8 cellular contexts compared by ENCODE assay signal in genomic region chr21:13980115-13980662, GRCh38.
DNase-seq lines count a peak whose midpoint lies in the region; ATAC-seq lines count a peak whose summit lies in the region.
"Not testable (repeated sequence)": the region's sequence is repeated elsewhere in the genome, so short reads cannot be mapped to it uniquely, and the experiment has no call there.

No MANE protein-coding gene starts in this region.

- peak overlapping the region; percentile 61 for H3K4me3 Mint-ChIP-seq in activated CD8-positive, alpha-beta memory T cell treated with anti-CD3 and anti-CD28 coated beads, Interleukin-2, amount 10 ng/mL, durations not matched to agents 7 days and 5 days

- peak; percentile 7 for DNase-seq in DMS 273 treated with DMSO at 0.1 percent for 48 hours (lab: John Stamatoyannopoulos, UW)
- peak; percentile 65 for DNase-seq in NCI-H526 treated with DMSO at 0.1 percent for 48 hours (lab: John Stamatoyannopoulos, UW)
- DNase-seq in activated CD8-positive, alpha-beta memory T cell treated with anti-CD3 and anti-CD28 coated beads, Interleukin-2, amount 10 ng/mL, durations not matched to agents 7 days and 5 days, result peak; percentile 78
- peak in 2 of 3 donors; percentile 32 to 53 for DNase-seq in effector memory CD4-positive, alpha-beta T cell
- peak; percentile 44 for DNase-seq in stimulated activated CD8-positive, alpha-beta memory T cell treated with anti-CD3 and anti-CD28 coated beads, Interleukin-4, amount 100 ng/mL, for 24 hours (ENCODE audit: low read depth)

- H3K27ac Mint-ChIP-seq in activated CD8-positive, alpha-beta memory T cell treated with anti-CD3 and anti-CD28 coated beads, Interleukin-2, amount 10 ng/mL, durations not matched to agents 7 days and 5 days, result peak overlapping the region; percentile 38

- H3K27me3 ChIP-seq in effector memory CD4-positive, alpha-beta T cell (replicated peaks; ENCODE audit: control insufficient read depth, insufficient read depth, low read length, poor library complexity, severe bottlenecking); mononuclear cell (ENCODE audit: insufficient read depth, low read length): not testable (repeated sequence)

- H3K4me3 ChIP-seq in effector memory CD4-positive, alpha-beta T cell (ENCODE audit: insufficient read depth, low read depth, low read length, poor library complexity, severe bottlenecking), result peak overlapping the region; percentile 32
- H3K4me3 ChIP-seq in mononuclear cell (ENCODE audit: low read length), result peak overlapping the region; percentile 23

- H3K9me3 ChIP-seq in effector memory CD4-positive, alpha-beta T cell (ENCODE audit: control insufficient read depth, low read length); mononuclear cell (ENCODE audit: low read depth, low read length): not testable (repeated sequence)

- ATAC-seq in GM21367 (IDR thresholded peaks at IDR 0.05; ENCODE audit: unreplicated experiment), result peak; percentile 97
- peak; percentile 85 for ATAC-seq in HG03442 (IDR thresholded peaks at IDR 0.05; ENCODE audit: unreplicated experiment)
- ATAC-seq in activated CD8-positive, alpha-beta memory T cell treated with anti-CD3 and anti-CD28 coated beads, Interleukin-2, amount 10 ng/mL, durations not matched to agents 7 days and 5 days, result peak; percentile 96

- CTCF ChIA-PET in activated CD8-positive, alpha-beta memory T cell treated with anti-CD3 and anti-CD28 coated beads, Interleukin-2, amount 10 ng/mL, durations not matched to agents 7 days and 5 days (lab: Charles Lee), result not testable (repeated sequence)

- H3K27me3 Mint-ChIP-seq in activated CD8-positive, alpha-beta memory T cell treated with anti-CD3 and anti-CD28 coated beads, Interleukin-2, amount 10 ng/mL, durations not matched to agents 7 days and 5 days, result not testable (repeated sequence)

- not testable (repeated sequence) for H3K9me3 Mint-ChIP-seq in activated CD8-positive, alpha-beta memory T cell treated with anti-CD3 and anti-CD28 coated beads, Interleukin-2, amount 10 ng/mL, durations not matched to agents 7 days and 5 days (ENCODE audit: low read depth)

- not testable (repeated sequence) for H3K27ac ChIP-seq in effector memory CD4-positive, alpha-beta T cell (ENCODE audit: insufficient read depth, low read length, poor library complexity, severe bottlenecking)

- H3K4me1 Mint-ChIP-seq in activated CD8-positive, alpha-beta memory T cell treated with anti-CD3 and anti-CD28 coated beads, Interleukin-2, amount 10 ng/mL, durations not matched to agents 7 days and 5 days, result not testable (repeated sequence)

- not testable (repeated sequence) for H3K4me1 ChIP-seq in effector memory CD4-positive, alpha-beta T cell (ENCODE audit: control insufficient read depth, insufficient read depth, low read length, poor library complexity, severe bottlenecking); mononuclear cell (ENCODE audit: insufficient read depth, low read length)

- H3K36me3 Mint-ChIP-seq in activated CD8-positive, alpha-beta memory T cell treated with anti-CD3 and anti-CD28 coated beads, Interleukin-2, amount 10 ng/mL, durations not matched to agents 7 days and 5 days, result not testable (repeated sequence)

- not testable (repeated sequence) for H3K36me3 ChIP-seq in effector memory CD4-positive, alpha-beta T cell (ENCODE audit: control insufficient read depth, insufficient read depth, low read length)

Comparison
In these comparisons a context has a peak if more than half of its experiments do, and no peak if none do; other contexts are left out.
1. DNase-seq: peak in every context shown above with its lines; median percentile 78 in activated CD8-positive, alpha-beta memory T cell treated with anti-CD3 and anti-CD28 coated beads, Interleukin-2, amount 10 ng/mL, durations not matched to agents 7 days and 5 days; 65 in NCI-H526 treated with DMSO at 0.1 percent for 48 hours; 44 in stimulated activated CD8-positive, alpha-beta memory T cell treated with anti-CD3 and anti-CD28 coated beads, Interleukin-4, amount 100 ng/mL, for 24 hours; 42 in effector memory CD4-positive, alpha-beta T cell; 7 in DMS 273 treated with DMSO at 0.1 percent for 48 hours.